8 cellular contexts compared by ENCODE assay signal in the genomic region with DNA sequence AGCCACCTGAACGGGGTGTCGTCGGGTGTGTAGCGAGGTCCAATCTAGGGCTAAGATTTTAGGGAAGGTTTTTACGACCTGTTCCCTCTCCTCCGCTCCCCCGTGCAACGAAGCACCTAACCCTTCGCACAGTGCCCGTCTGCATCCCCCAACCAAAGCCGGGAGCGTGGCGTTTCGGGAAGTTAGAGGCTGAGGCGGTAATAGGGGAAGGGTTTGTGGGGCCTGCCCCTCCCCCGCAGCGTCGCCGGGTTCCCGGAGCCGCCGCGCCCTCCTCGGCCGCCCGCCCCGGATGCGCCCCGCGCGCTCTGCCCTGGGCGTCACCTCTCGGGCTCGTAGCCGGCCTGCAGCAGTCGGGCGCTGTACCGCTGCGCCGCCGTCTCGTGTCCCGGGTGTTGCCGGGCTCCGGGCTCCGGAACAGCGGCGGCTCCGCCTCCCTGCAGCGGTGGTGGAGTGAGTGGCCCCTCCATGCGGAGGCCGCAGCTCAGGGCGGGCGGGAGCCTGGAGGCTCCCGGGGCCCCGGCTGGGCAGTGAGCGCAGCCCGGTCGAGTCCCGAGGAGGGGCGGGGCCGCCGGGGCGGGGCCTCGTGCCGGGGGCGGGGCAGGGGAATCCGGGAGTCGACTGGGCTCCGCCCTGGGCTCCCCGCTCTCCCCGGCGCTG. TPM values are rescaled to one million over a fixed set of nuclear protein-coding genes. Genes with fewer than 3 reads are reported as not detected.
DNase-seq lines count a peak whose midpoint lies in the region; ATAC-seq and TF ChIP-seq lines count a peak whose summit lies in the region.

A gene (minus strand): TSS at position 548 of the 657 bp plus-strand sequence. CDS start 81 bp downstream, at position 467.

- in situ Hi-C loops in KBM-7 (cut with MboI; ENCODE audit: low pct_unique_long_range_greater_than_20kb, low sequenced_read_pairs): no loop called here

- H3K27me3 ChIP-seq in adrenal gland (no peaks in the 10 kb centered on the region), right cardiac atrium (ENCODE audit: control insufficient read depth, insufficient read depth) (no peaks in the 10 kb centered on the region), uterus (no peaks in the 10 kb centered on the region)

- TF ChIP-seq POLR2A in adrenal gland (IDR thresholded peaks at IDR 0.05): peak in 1 of 2 donors; percentile 31
- peak; percentile 26 to 73 for TF ChIP-seq POLR2A in uterus (IDR thresholded peaks at IDR 0.05)

- TF ChIP-seq CTCF in adrenal gland (IDR thresholded peaks at IDR 0.05): peak in 1 of 6 experiments; percentile 3
- TF ChIP-seq CTCF in uterus (IDR thresholded peaks at IDR 0.05): no peak

- DNase-seq in GDM1 (lab: John Stamatoyannopoulos, UW) (peak; percentile 82), KBM-7 (peak; percentile 86), T-helper 1 cell (peak; percentile 78 to 83 (median 80)), adrenal gland (peak; percentile 80 to 92 (median 88)), right cardiac atrium (peak; percentile 90 to 97 (median 97)), putamen (ENCODE audit: low spot score) (peak; percentile 75), uterus (peak; percentile 90 to 95)

- H3K36me3 ChIP-seq in adrenal gland (replicated peaks in 1 of 2) (no peaks in the 10 kb centered on the region), uterus (no peaks in the 10 kb centered on the region)

- ATAC-seq in GM21723 (IDR thresholded peaks at IDR 0.05; ENCODE audit: unreplicated experiment): peak; percentile 81
- peak; percentile 94 for ATAC-seq in right cardiac atrium

- 2 to 40% (median 4%) methylated on average over 4 to 73 of the region's 73 CpGs for WGBS in adrenal gland, 4 donors
- WGBS in right cardiac atrium: 3% methylated on average over 73 of the region's 73 CpGs

- H3K4me1 ChIP-seq in adrenal gland (replicated peaks in 1 of 2) (peaks cover 6 to 31% of the 10 kb centered on the region in 2 donors), right cardiac atrium (ENCODE audit: control insufficient read depth, insufficient read depth, low read length) (peaks cover 7% of the 10 kb centered on the region), uterus (peaks cover 0 to 6% of the 10 kb centered on the region in 2 donors)

- H3K9me3 ChIP-seq in adrenal gland (replicated peaks in 1 of 3) (no peaks in the 10 kb centered on the region), right cardiac atrium (ENCODE audit: control insufficient read depth, low read length) (no peaks in the 10 kb centered on the region), uterus (no peaks in the 10 kb centered on the region)

- H3K4me3 ChIP-seq in adrenal gland (peak within 1 kb of the TSS in 3 of 4 donors; percentile 35 to 83 (median 59)), right cardiac atrium (ENCODE audit: low read length) (peak within 1 kb of the TSS; percentile 68), uterus (peak within 1 kb of the TSS; percentile 52 to 78)

- intact Hi-C loops in adrenal gland (cut with DNase I): loop anchor here in 1 of 2 donors (10.0 kb wide), 1 partner anchor 55 kb away; no protein-coding TSS in a partner anchor
- intact Hi-C loops in right cardiac atrium (cut with DNase I): loop anchor here in 1 of 4 donors (10.0 kb wide), 1 partner anchor 55 kb away; no protein-coding TSS in a partner anchor
- intact Hi-C loops in uterus (cut with DNase I; ENCODE audit: low total_unique reads): no loop called here

- peak within 1 kb of the TSS; percentile 39 to 91 (median 76) for H3K27ac ChIP-seq in adrenal gland
- peak within 1 kb of the TSS; percentile 84 for H3K27ac ChIP-seq in right cardiac atrium (ENCODE audit: low read length)
- H3K27ac ChIP-seq in uterus: peak within 1 kb of the TSS; percentile 87 to 98

RNA-seq across cellular contexts. Expression of the gene that starts here (rescaled TPM):
- 10 to 100 TPM; 22.0 to 52.4 (median 31.6) TPM for total RNA-seq in adrenal gland
- polyA plus RNA-seq in adrenal gland: 10 to 100 TPM; 11.8 to 35.3 (median 33.5) TPM
- total RNA-seq in right cardiac atrium: 10 to 100 TPM; 13.9 to 22.2 (median 16.2) TPM
- polyA plus RNA-seq in right cardiac atrium: 13.8 TPM
- 10 to 100 TPM; 11.9 to 53.3 (median 32.8) TPM for total RNA-seq in uterus

Comparison
In these comparisons a context has a peak if more than half of its experiments do, and no peak if none do; other contexts are left out.
1. Peak in every context shown above with its lines: DNase-seq, ATAC-seq, H3K4me3 ChIP-seq and H3K27ac ChIP-seq.